9 cellular contexts compared by ENCODE assay signal in genomic region chr12:47903927-47904646, GRCh38. TPM values are rescaled to one million over a fixed set of nuclear protein-coding genes. Genes with fewer than 3 reads are reported as not detected.
DNase-seq lines count a peak whose midpoint lies in the region; FAIRE-seq and TF ChIP-seq lines count a peak whose summit lies in the region.
"Had no signal": no experiment of that assay in that cellular context is flagged by ENCODE, and none has a peak within 500 bp of the region (broad histone marks: within the 10 kb centered on the region; RNA-seq: fewer than 3 reads in every experiment).

No MANE protein-coding gene starts in this region.

- TF ChIP-seq CTCF in right atrium auricular region (IDR thresholded peaks at IDR 0.05): no peak

- H3K27ac ChIP-seq in right atrium auricular region (peak overlapping the region in 1 of 2 donors; percentile 26), skin epidermis (peak overlapping the region in 20 of 21 experiments; percentile 60 to 89 (median 82))

- no peaks in the 10 kb centered on the region for H3K9me3 Mint-ChIP-seq in activated naive CD4-positive, alpha-beta T cell treated with anti-CD3 and anti-CD28 coated beads, Interleukin-2, amount 50 U/mL, for 24 hours

- DNase-seq in H54 (ENCODE audit: insufficient read length, low spot score) (peak; percentile 65), SK-MEL-5 (ENCODE audit: low read depth, low spot score) (peak; percentile 14), right atrium auricular region (ENCODE audit: low spot score) (peak; percentile 76), DMS79 treated with DMSO at 0.1 percent for 48 hours (lab: John Stamatoyannopoulos, UW) (no peak), NCI-H2029 treated with DMSO at 0.1 percent for 48 hours (lab: John Stamatoyannopoulos, UW) (no peak), NCI-H82 treated with DMSO at 0.1 percent for 48 hours (lab: John Stamatoyannopoulos, UW; ENCODE audit: unreplicated experiment) (no peak)

- no peaks in the 10 kb centered on the region for H3K36me3 ChIP-seq in right atrium auricular region

- H3K4me3 ChIP-seq in right atrium auricular region: peak overlapping the region; percentile 46 to 64
- peak overlapping the region; percentile 57 to 76 (median 63) for H3K4me3 ChIP-seq in skin epidermis

- no peak for TF ChIP-seq POLR2A in H54 (IDR thresholded peaks at IDR 0.05; ENCODE audit: low read depth, low read length)

- in situ Hi-C loops in SK-MEL-5 (cut with HindIII; ENCODE audit: low pct_unique_long_range_greater_than_20kb, low sequenced_read_pairs): no loop called here

- H3K4me3 Mint-ChIP-seq in activated naive CD4-positive, alpha-beta T cell treated with anti-CD3 and anti-CD28 coated beads, Interleukin-2, amount 50 U/mL, for 24 hours: peak overlapping the region; percentile 91

- no peaks in the 10 kb centered on the region for H3K36me3 Mint-ChIP-seq in activated naive CD4-positive, alpha-beta T cell treated with anti-CD3 and anti-CD28 coated beads, Interleukin-2, amount 50 U/mL, for 24 hours

- H3K27ac Mint-ChIP-seq in activated naive CD4-positive, alpha-beta T cell treated with anti-CD3 and anti-CD28 coated beads, Interleukin-2, amount 50 U/mL, for 24 hours: peak overlapping the region; percentile 57

- FAIRE-seq in H54 (lab: Jason Lieb, UNC): peak; percentile 67
- FAIRE-seq: frontal cortex had no signal

- no peaks in the 10 kb centered on the region for H3K9me3 ChIP-seq in right atrium auricular region

- H3K4me1 ChIP-seq in right atrium auricular region: peaks cover 0 to 24% of the 10 kb centered on the region in 2 donors

- no peaks in the 10 kb centered on the region for H3K27me3 ChIP-seq in right atrium auricular region

- H3K4me1 Mint-ChIP-seq in activated naive CD4-positive, alpha-beta T cell treated with anti-CD3 and anti-CD28 coated beads, Interleukin-2, amount 50 U/mL, for 24 hours: peaks cover 55% of the 10 kb centered on the region

- no peaks in the 10 kb centered on the region for H3K27me3 Mint-ChIP-seq in activated naive CD4-positive, alpha-beta T cell treated with anti-CD3 and anti-CD28 coated beads, Interleukin-2, amount 50 U/mL, for 24 hours

RNA-seq across cellular contexts. Expression of gene VDR, which starts 0.7 kb away (rescaled TPM):
- 1.4 and 1.8 TPM in 2 replicates for total RNA-seq in SK-MEL-5 (2014; rRNA removed; shearing (Covaris generic))
- 5.8 and 6.1 TPM in 2 replicates for polyA plus RNA-seq in SK-MEL-5 (2015; cell fraction: cytosol; rRNA removed)
- polyA plus RNA-seq in SK-MEL-5 (2015; cell fraction: nucleus; rRNA removed): 1.1 and 3.9 TPM in 2 replicates
- total RNA-seq in right atrium auricular region: 1 to 10 TPM in 1 of 2 donors, under 1 TPM in 1; 0.59 to 2.2 TPM
- total RNA-seq: frontal cortex had no signal

RNA-seq across cellular contexts. Expression of gene TMEM106C, which starts 59.3 kb away (rescaled TPM):
- 197 and 206 TPM in 2 replicates for total RNA-seq in SK-MEL-5 (2014; rRNA removed; shearing (Covaris generic))
- 199 and 272 TPM in 2 replicates for polyA plus RNA-seq in SK-MEL-5 (2015; cell fraction: cytosol; rRNA removed)
- 150 and 175 TPM in 2 replicates for polyA plus RNA-seq in SK-MEL-5 (2015; cell fraction: nucleus; rRNA removed)
- 100 to 1,000 TPM in 1 of 2 donors, 10 to 100 TPM in 1; 54.7 to 107 TPM for total RNA-seq in right atrium auricular region

Comparison
In these comparisons a context has a peak if more than half of its experiments do, and no peak if none do; other contexts are left out.
1. DNase-seq: peak in H54 (single experiment), SK-MEL-5 (single experiment) and right atrium auricular region (single experiment); none in DMS79 treated with DMSO at 0.1 percent for 48 hours (single experiment), NCI-H2029 treated with DMSO at 0.1 percent for 48 hours (single experiment) and NCI-H82 treated with DMSO at 0.1 percent for 48 hours (single experiment).